1 cellular context compared by ENCODE assay signal in genomic region chr5:151020304-151021031, GRCh38.
A peak's percentile ranks its signal among the peaks of the same experiment; 100 is the strongest.
TF ChIP-seq lines count a peak whose summit lies in the region.

TSS of gene GPX3 (plus strand) at chr5:151020591. CDS start at chr5:151020655, 64 bp downstream.

TF ChIP-seq in WTC11, 78 proteins besides CTCF, POLR2A, EP300 and RAD21 (continued from another document):
- no peak for TF ChIP-seq FOXP4 (CRISPR knock-in tag; IDR thresholded peaks at IDR 0.05)
- 0 out of 2 replicates have a peak, but pooled peaks have one; percentile 43 for TF ChIP-seq MAX (CRISPR knock-in tag; IDR thresholded peaks at IDR 0.05)
